29 cellular contexts compared by ENCODE assay signal in the genomic region with DNA sequence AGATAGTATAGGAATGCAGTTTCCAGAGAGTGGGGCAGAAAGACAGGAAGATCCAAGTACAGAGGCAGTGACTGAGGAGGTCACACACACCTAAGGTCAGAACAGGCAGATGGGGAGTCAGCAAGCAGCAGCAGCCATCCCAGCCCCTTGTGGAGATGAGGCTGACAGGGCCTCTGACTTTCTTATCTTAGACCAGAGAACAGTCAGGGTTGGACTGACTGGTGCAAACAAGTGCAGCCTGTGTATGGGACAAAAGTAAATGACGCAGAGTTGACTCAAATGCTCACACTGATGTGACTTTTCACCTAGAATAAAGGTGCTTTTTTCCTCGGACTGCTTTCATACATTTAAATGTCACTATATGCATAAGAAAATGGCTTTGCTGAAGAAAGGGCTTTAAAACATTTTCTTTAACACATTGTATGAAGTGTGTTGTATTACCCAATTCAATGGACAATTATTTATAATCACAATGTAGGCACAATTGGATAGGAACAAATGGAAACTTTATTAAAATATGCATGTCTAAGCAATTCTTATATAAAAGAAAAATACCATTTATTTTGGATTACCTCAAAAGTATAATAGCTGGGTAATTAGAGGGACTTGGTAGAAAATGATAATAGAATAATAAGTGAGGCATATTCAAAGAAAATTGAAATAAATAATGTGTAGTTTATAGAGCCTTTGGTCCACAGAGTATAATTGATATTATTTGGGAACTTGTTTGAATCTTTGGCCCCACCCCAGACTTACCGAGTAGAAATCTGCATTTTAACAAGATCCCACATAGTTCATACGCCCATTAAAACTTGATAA.
"Had no signal": no experiment of that assay in that cellular context is flagged by ENCODE, and none has a peak within 500 bp of the region (broad histone marks: within the 10 kb centered on the region; RNA-seq: fewer than 3 reads in every experiment).

No MANE protein-coding gene starts in this region.

- H3K27me3 Mint-ChIP-seq: activated CD4-positive, alpha-beta memory T cell treated with anti-CD3 and anti-CD28 coated beads, Interleukin-2, amount 10 ng/mL, durations not matched to agents 7 days and 5 days; activated CD8-positive, alpha-beta memory T cell treated with anti-CD3 and anti-CD28 coated beads, Interleukin-2, amount 10 ng/mL, durations not matched to agents 7 days and 5 days; activated naive CD4-positive, alpha-beta T cell treated with anti-CD3 and anti-CD28 coated beads, Interleukin-2, amount 10 ng/mL, durations not matched to agents 7 days and 5 days; activated naive CD8-positive, alpha-beta T cell; activated naive CD8-positive, alpha-beta T cell treated with anti-CD3 and anti-CD28 coated beads, Interleukin-2, amount 50 U/mL, for 24 hours had no signal

- ATAC-seq: activated CD8-positive, alpha-beta memory T cell treated with anti-CD3 and anti-CD28 coated beads, Interleukin-2, amount 10 ng/mL, durations not matched to agents 7 days and 5 days; activated naive CD8-positive, alpha-beta T cell treated with anti-CD3 and anti-CD28 coated beads, Interleukin-2, amount 50 U/mL, for 24 hours had no signal

- H3K27ac Mint-ChIP-seq: activated CD4-positive, alpha-beta memory T cell treated with anti-CD3 and anti-CD28 coated beads, Interleukin-2, amount 10 ng/mL, durations not matched to agents 7 days and 5 days; activated CD8-positive, alpha-beta memory T cell treated with anti-CD3 and anti-CD28 coated beads, Interleukin-2, amount 10 ng/mL, durations not matched to agents 7 days and 5 days; activated naive CD4-positive, alpha-beta T cell treated with anti-CD3 and anti-CD28 coated beads, Interleukin-2, amount 10 ng/mL, durations not matched to agents 7 days and 5 days; activated naive CD8-positive, alpha-beta T cell; activated naive CD8-positive, alpha-beta T cell treated with anti-CD3 and anti-CD28 coated beads, Interleukin-2, amount 50 U/mL, for 24 hours; brain had no signal

- H3K36me3 Mint-ChIP-seq: activated CD8-positive, alpha-beta memory T cell treated with anti-CD3 and anti-CD28 coated beads, Interleukin-2, amount 10 ng/mL, durations not matched to agents 7 days and 5 days; activated naive CD4-positive, alpha-beta T cell treated with anti-CD3 and anti-CD28 coated beads, Interleukin-2, amount 10 ng/mL, durations not matched to agents 7 days and 5 days; activated naive CD8-positive, alpha-beta T cell; brain had no signal

- H3K4me1 ChIP-seq: Peyer's patch had no signal

- H3K4me3 Mint-ChIP-seq: activated CD4-positive, alpha-beta memory T cell treated with anti-CD3 and anti-CD28 coated beads, Interleukin-2, amount 10 ng/mL, durations not matched to agents 7 days and 5 days; activated CD8-positive, alpha-beta memory T cell treated with anti-CD3 and anti-CD28 coated beads, Interleukin-2, amount 10 ng/mL, durations not matched to agents 7 days and 5 days; activated naive CD4-positive, alpha-beta T cell treated with anti-CD3 and anti-CD28 coated beads, Interleukin-2, amount 10 ng/mL, durations not matched to agents 7 days and 5 days; activated naive CD8-positive, alpha-beta T cell; activated naive CD8-positive, alpha-beta T cell treated with anti-CD3 and anti-CD28 coated beads, Interleukin-2, amount 50 U/mL, for 24 hours; brain had no signal

- H3K27me3 ChIP-seq: Peyer's patch had no signal

- H3K9me3 Mint-ChIP-seq: activated CD4-positive, alpha-beta memory T cell treated with anti-CD3 and anti-CD28 coated beads, Interleukin-2, amount 10 ng/mL, durations not matched to agents 7 days and 5 days; activated naive CD8-positive, alpha-beta T cell treated with anti-CD3 and anti-CD28 coated beads, Interleukin-2, amount 50 U/mL, for 24 hours; brain had no signal

- H3K27ac ChIP-seq: Peyer's patch, VCaP had no signal

- H3K4me3 ChIP-seq: Peyer's patch had no signal

- H3K9me3 ChIP-seq: Peyer's patch had no signal

- DNase-seq: activated CD4-positive, alpha-beta memory T cell treated with anti-CD3 and anti-CD28 coated beads, Interleukin-2, amount 10 ng/mL, durations not matched to agents 7 days and 5 days; activated CD4-positive, alpha-beta T cell treated with anti-CD3 and anti-CD28 coated beads for 1 hour; activated CD4-positive, alpha-beta T cell treated with anti-CD3 and anti-CD28 coated beads for 48 hours; activated CD4-positive, CD25-positive, alpha-beta regulatory T cell; activated CD8-positive, alpha-beta memory T cell treated with anti-CD3 and anti-CD28 coated beads for 24 hours; activated CD8-positive, alpha-beta memory T cell treated with anti-CD3 and anti-CD28 coated beads, Interleukin-2, amount 10 ng/mL, durations not matched to agents 7 days and 5 days; activated CD8-positive, alpha-beta memory T cell treated with anti-CD3 and anti-CD28 coated beads, Interleukin-2, amount 50 U/mL, for 48 hours; activated effector memory CD4-positive, alpha-beta T cell treated with Interleukin-2 at 50 U/mL for 16 hours; activated naive CD4-positive, alpha-beta T cell treated with anti-CD3 and anti-CD28 coated beads, Interleukin-2, amount 10 ng/mL, durations not matched to agents 7 days and 5 days; activated naive CD8-positive, alpha-beta T cell treated with anti-CD3 and anti-CD28 coated beads, Interleukin-2, amount 50 U/mL, for 24 hours; activated T-cell treated with anti-CD3 and anti-CD28 coated beads, Interleukin-2, amount 50 U/mL, for 48 hours; anterior cingulate cortex; caudate nucleus; cerebellar nuclear complex; NCI-H1092 treated with DMSO at 0.1 percent for 48 hours; NCI-H187 treated with DMSO at 0.1 percent for 48 hours; NCI-H2081; NCI-H226; NCI-H446 treated with DMSO at 0.1 percent for 48 hours; NCI-H524 treated with DMSO at 0.1 percent for 48 hours; Peyer's patch; RPMI8226; SIG-M5; SW 1271; T-helper 1 cell; T-helper 9 cell had no signal

- H3K4me1 Mint-ChIP-seq: activated CD4-positive, alpha-beta memory T cell treated with anti-CD3 and anti-CD28 coated beads, Interleukin-2, amount 10 ng/mL, durations not matched to agents 7 days and 5 days; activated CD8-positive, alpha-beta memory T cell treated with anti-CD3 and anti-CD28 coated beads, Interleukin-2, amount 10 ng/mL, durations not matched to agents 7 days and 5 days; activated naive CD4-positive, alpha-beta T cell treated with anti-CD3 and anti-CD28 coated beads, Interleukin-2, amount 10 ng/mL, durations not matched to agents 7 days and 5 days; activated naive CD8-positive, alpha-beta T cell treated with anti-CD3 and anti-CD28 coated beads, Interleukin-2, amount 50 U/mL, for 24 hours had no signal

- H3K36me3 ChIP-seq: Peyer's patch had no signal
